15 cellular contexts compared by ENCODE assay signal in the genomic region with DNA sequence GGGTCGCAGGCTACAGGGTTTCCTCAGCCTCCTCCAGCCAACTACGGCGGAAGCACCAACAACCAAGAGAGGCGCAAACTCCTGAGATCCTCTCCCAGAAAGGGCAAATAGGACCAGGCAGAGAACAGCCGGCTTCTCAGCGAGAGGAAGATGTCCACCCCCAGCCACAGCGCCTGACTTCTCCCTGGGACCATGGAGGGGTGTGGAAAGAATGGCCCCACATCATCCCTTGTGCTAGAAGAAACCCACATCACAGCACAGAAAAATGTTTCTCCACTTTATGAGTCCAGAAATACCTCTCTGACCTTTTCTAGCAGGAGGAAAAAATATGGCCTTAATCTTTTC.
"Had no signal": no experiment of that assay in that cellular context is flagged by ENCODE, and none has a peak within 500 bp of the region (broad histone marks: within the 10 kb centered on the region; RNA-seq: fewer than 3 reads in every experiment).

No MANE protein-coding gene starts in this region.

- ATAC-seq: activated CD8-positive, alpha-beta T cell treated with anti-CD3 and anti-CD28 coated beads, Interleukin-2, amount 10 ng/mL, durations not matched to agents 7 days and 5 days; activated T-cell treated with anti-CD3 and anti-CD28 coated beads, Interleukin-2, amount 50 U/mL, for 4 hours; left lung had no signal

- H3K9me3 ChIP-seq: left lung, testis had no signal

- DNase-seq: activated CD4-positive, alpha-beta T cell treated with anti-CD3 and anti-CD28 coated beads for 48 hours; activated CD4-positive, CD25-positive, alpha-beta regulatory T cell; activated CD8-positive, alpha-beta T cell treated with anti-CD3 and anti-CD28 coated beads, Interleukin-2, amount 10 ng/mL, durations not matched to agents 7 days and 5 days; activated gamma-delta T cell; activated T-cell treated with anti-CD3 and anti-CD28 coated beads, Interleukin-2, amount 50 U/mL, for 4 hours; amygdala; head of caudate nucleus; kidney; left lung; mammary epithelial cell; T-helper 1 cell; T-helper 9 cell; testis had no signal

- H3K27me3 ChIP-seq: cardiac muscle cell, left lung, testis had no signal

- H3K27ac ChIP-seq: cardiac muscle cell, testis had no signal

- H3K36me3 ChIP-seq: cardiac muscle cell, left lung had no signal

- H3K4me3 ChIP-seq: cardiac muscle cell, left lung, skin epidermis, testis had no signal
